8 cellular contexts compared by ENCODE assay signal in genomic region chr12:6635856-6636521, GRCh38. TPM values are rescaled to one million over a fixed set of nuclear protein-coding genes. Genes with fewer than 3 reads are reported as not detected.
DNase-seq lines count a peak whose midpoint lies in the region; ATAC-seq lines count a peak whose summit lies in the region.

LPAR5 (minus strand) TSS chr12:6635959; CDS start chr12:6621248, 14,711 bp downstream.

- H3K9me3 ChIP-seq in HUES6 (ENCODE audit: control insufficient read depth, insufficient read depth, low read depth, low read length) = no peaks in the 10 kb centered on the region

- no peaks in the 10 kb centered on the region for H3K36me3 ChIP-seq in HUES6 (ENCODE audit: control insufficient read depth, insufficient read depth, low read length)

- H3K27me3 ChIP-seq in HUES6 (ENCODE audit: control insufficient read depth, insufficient read depth, low read length) = 0 out of 2 replicates have a peak, but pooled peaks cover under 1% of the 10 kb centered on the region

- H3K4me1 ChIP-seq in HUES6 (ENCODE audit: control insufficient read depth, insufficient read depth, low read length) = peaks cover 27% of the 10 kb centered on the region; the same call in 1 of the 2 replicates

- intact Hi-C loops in left colon (cut with DNase I, micrococcal nuclease) = no loop called here

- H3K4me3 ChIP-seq in HUES6 (ENCODE audit: low read depth, low read length) = peak within 1 kb of the TSS; percentile 36; the same call in 1 of the 2 replicates

- H3K9ac ChIP-seq in HUES6 (ENCODE audit: low read length) = no peak within 1 kb of the TSS

- peak; percentile 75 for DNase-seq in activated CD8-positive, alpha-beta memory T cell treated with anti-CD3 and anti-CD28 coated beads for 24 hours
- no peak for DNase-seq in activated CD8-positive, alpha-beta memory T cell treated with anti-CD3 and anti-CD28 coated beads, Interleukin-2, amount 50 U/mL, for 4 hours
- DNase-seq in activated gamma-delta T cell treated with Interleukin-2 at 50 U/mL for 16 hours (peak; percentile 51), left colon (peak; percentile 90 to 94), ureter (ENCODE audit: low spot score) (peak; percentile 85), superior temporal gyrus (ENCODE audit: extremely low spot score) (no peak)

- peak; percentile 86 for ATAC-seq in left colon
- ATAC-seq in GM18861 (IDR thresholded peaks at IDR 0.05; ENCODE audit: unreplicated experiment) = no peak

- no peak within 1 kb of the TSS for H3K27ac ChIP-seq in HUES6 (ENCODE audit: low read depth, low read length)

RNA-seq across cellular contexts. Expression of gene LPAR5, which starts in this region (rescaled TPM):
- total RNA-seq in left colon = 10 to 100 TPM; 25.6 to 26.7 TPM
- 13.6 TPM for total RNA-seq in ureter

Comparison
In these comparisons a context has a peak if more than half of its experiments do, and no peak if none do; other contexts are left out.
1. DNase-seq: peak in activated CD8-positive, alpha-beta memory T cell treated with anti-CD3 and anti-CD28 coated beads for 24 hours (single experiment), activated gamma-delta T cell treated with Interleukin-2 at 50 U/mL for 16 hours (single experiment), left colon (2 of 2) and ureter (single experiment); none in activated CD8-positive, alpha-beta memory T cell treated with anti-CD3 and anti-CD28 coated beads, Interleukin-2, amount 50 U/mL, for 4 hours (single experiment) and superior temporal gyrus (single experiment).